8 cellular contexts compared by ENCODE assay signal in genomic region chr1:43172532-43172972, GRCh38. TPM values are rescaled to one million over a fixed set of nuclear protein-coding genes. Genes with fewer than 3 reads are reported as not detected.
A peak's percentile ranks its signal among the peaks of the same experiment; 100 is the strongest.
DNase-seq lines count a peak whose midpoint lies in the region; ATAC-seq, FAIRE-seq and TF ChIP-seq lines count a peak whose summit lies in the region.

No MANE protein-coding gene starts in this region.

- ATAC-seq in HG03103 (IDR thresholded peaks at IDR 0.05; ENCODE audit: low read depth, unreplicated experiment) (peak; percentile 39), HepG2 (peak; percentile 87)

- H3K27ac Mint-ChIP-seq in dendritic cell treated with granulocyte-macrophage colony-stimulating factor and Interleukin-4, amounts not matched to agents 40 ng/mL and 50 ng/mL, for 4 days: peak overlapping the region; percentile 92

- POLR2A ChIA-PET in HepG2 (lab: Yijun Ruan, JAX): interaction anchor here (1.0 to 2.2 kb wide), 3 partner anchors 34 to 477 kb away, joined by 3 to 8 read pairs (median 6); partner anchors contain the start of gene KDM4A

- H3K4me1 ChIP-seq in HepG2 (ENCODE audit: insufficient read depth, low read length): peaks cover 23% of the 10 kb centered on the region

- TF ChIP-seq EP300 in HepG2 (IDR thresholded peaks at IDR 0.05; ENCODE audit: low read depth in 2 of 2, low read length in 2 of 2): no peak
- no peak for TF ChIP-seq EP300 in HepG2 (CRISPR knock-in tag; IDR thresholded peaks at IDR 0.05; ENCODE audit: borderline replicate concordance)

- H3K4me3 ChIP-seq in HepG2 (replicated peaks in 1 of 3; ENCODE audit: insufficient read depth in 1 of 3, low read depth in 2 of 3, low read length in 3 of 3): peak overlapping the region; percentile 79 to 97 (median 87)

- H3K4me2 ChIP-seq in HepG2 (ENCODE audit: low read depth, low read length): peak overlapping the region; percentile 92

- in situ Hi-C loops in HepG2 (cut with HindIII; ENCODE audit: extremely low pct_ligation_motif_present, low pct_unique_long_range_greater_than_20kb): no loop called here

- H3K36me3 ChIP-seq in HepG2 (replicated peaks in 1 of 2; ENCODE audit: control insufficient read depth in 1 of 2, insufficient read depth in 2 of 2, low read length in 2 of 2): peaks cover 8 to 29% of the 10 kb centered on the region in 2 experiments

- intact Hi-C loops in dendritic cell treated with granulocyte-macrophage colony-stimulating factor and Interleukin-4, amounts not matched to agents 40 ng/mL and 50 ng/mL, for 4 days (cut with micrococcal nuclease): no loop called here
- intact Hi-C loops in HepG2 (cut with micrococcal nuclease; ENCODE audit: unreplicated experiment): no loop called here

- TF ChIP-seq POLR2A in HepG2 (IDR thresholded peaks at IDR 0.05; ENCODE audit: insufficient read depth in 1 of 2, low read depth in 2 of 2, low read length in 2 of 2): no peak

- H3K79me2 ChIP-seq in HepG2 (ENCODE audit: insufficient read depth, low read length): peaks cover 20% of the 10 kb centered on the region

- H3K9ac ChIP-seq in HepG2 (ENCODE audit: insufficient read depth, low read depth, low read length): no peak overlapping the region

- WGBS in HepG2 (ENCODE audit: low lambda C conversion rate): 2% methylated on average over 19 of the region's 19 CpGs

- DNase-seq in activated T-cell treated with anti-CD3 and anti-CD28 coated beads for 1 hour (ENCODE audit: low read depth) (peak; percentile 82), NCI-H2196 treated with DMSO at 0.1 percent for 48 hours (lab: John Stamatoyannopoulos, UW; ENCODE audit: unreplicated experiment) (peak; percentile 85), HepG2 (ENCODE audit: low spot score) (peak; percentile 69)
- DNase-seq in activated T-cell treated with anti-CD3 and anti-CD28 coated beads, Interleukin-2, amount 50 U/mL, for 1 hour: no peak
- DNase-seq in activated CD4-positive, CD25-positive, alpha-beta regulatory T cell (lab: John Stamatoyannopoulos, UW): peak; percentile 77 to 85 (median 80)
- peak; percentile 86 for DNase-seq in stimulated activated CD4-positive, alpha-beta T cell treated with anti-CD3 and anti-CD28 coated beads, Interleukin-2, amount 100 ng/mL, for 24 hours

- H2AFZ ChIP-seq in HepG2 (ENCODE audit: low read length): peak overlapping the region; percentile 84

- no peaks in the 10 kb centered on the region for H4K20me1 ChIP-seq in HepG2 (ENCODE audit: insufficient read depth, low read length)

- H3K27me3 ChIP-seq in HepG2 (ENCODE audit: control insufficient read depth in 1 of 2, insufficient read depth in 2 of 2, low read length in 2 of 2): peaks cover 0 to 20% of the 10 kb centered on the region in 2 experiments; a peak in 3 of 5 replicates

- FAIRE-seq in HepG2 (lab: Jason Lieb, UNC): peak; percentile 59

- CTCF ChIA-PET in HepG2 (lab: Yijun Ruan, JAX; ENCODE audit: low intra/inter-chr PET ratio, low total read pairs): no interaction called here

- H3K4me3 Mint-ChIP-seq in dendritic cell treated with granulocyte-macrophage colony-stimulating factor and Interleukin-4, amounts not matched to agents 40 ng/mL and 50 ng/mL, for 4 days: peak overlapping the region; percentile 97

- no peak for TF ChIP-seq CTCF in HepG2 (CRISPR knock-in tag; IDR thresholded peaks at IDR 0.05)

- BruUV-seq in HepG2 (replicated peaks; lab: Mats Ljungman, UMichigan): no TSS peak

- H3K9me3 ChIP-seq in HepG2 (ENCODE audit: low read length): no peaks in the 10 kb centered on the region

- H3K27me3 Mint-ChIP-seq in dendritic cell treated with granulocyte-macrophage colony-stimulating factor and Interleukin-4, amounts not matched to agents 40 ng/mL and 50 ng/mL, for 4 days: peaks cover 27% of the 10 kb centered on the region

- peak overlapping the region; percentile 49 for H3K27ac ChIP-seq in HepG2 (ENCODE audit: extremely low read length, insufficient read depth, low read length)

- H3K4me1 Mint-ChIP-seq in dendritic cell treated with granulocyte-macrophage colony-stimulating factor and Interleukin-4, amounts not matched to agents 40 ng/mL and 50 ng/mL, for 4 days (ENCODE audit: low read depth): peaks cover 12% of the 10 kb centered on the region

- H3K36me3 Mint-ChIP-seq in dendritic cell treated with granulocyte-macrophage colony-stimulating factor and Interleukin-4, amounts not matched to agents 40 ng/mL and 50 ng/mL, for 4 days (ENCODE audit: low read depth): peaks cover 41% of the 10 kb centered on the region

- no peak for TF ChIP-seq RAD21 in HepG2 (CRISPR knock-in tag; IDR thresholded peaks at IDR 0.05)

- H3K9me3 Mint-ChIP-seq in dendritic cell treated with granulocyte-macrophage colony-stimulating factor and Interleukin-4, amounts not matched to agents 40 ng/mL and 50 ng/mL, for 4 days: no peaks in the 10 kb centered on the region

TF ChIP-seq in HepG2, 621 proteins besides CTCF, POLR2A, EP300 and RAD21 (continues in another document):
- TF ChIP-seq E2F1 (CRISPR knock-in tag; IDR thresholded peaks at IDR 0.05) (peak; percentile 70), TBP (CRISPR knock-in tag; IDR thresholded peaks at IDR 0.05) (no peak), POGZ (CRISPR knock-in tag; IDR thresholded peaks at IDR 0.05) (no peak), ZNF282 (IDR thresholded peaks at IDR 0.05; ENCODE audit: partially characterized antibody) (no peak), RCOR2 (CRISPR knock-in tag; IDR thresholded peaks at IDR 0.05) (no peak), MED13 (CRISPR knock-in tag; IDR thresholded peaks at IDR 0.05) (0 out of 2 replicates have a peak, but pooled peaks have one; percentile 28), ZNF543 (CRISPR knock-in tag; IDR thresholded peaks at IDR 0.05) (0 out of 2 replicates have a peak, but pooled peaks have one; percentile 36)

RNA-seq across cellular contexts. Expression of gene CFAP57, which starts 0.4 kb away (rescaled TPM):
- 0.14 TPM in 1 of 2 replicates, not detected in the other for total RNA-seq in HepG2 (2016; rRNA removed; fragmentation: Illumina TruSeq; extraction: Trizol)
- total RNA-seq in HepG2 (2016; cell fraction: cytosol; rRNA removed; fragmentation: Illumina TruSeq; extraction: Trizol; ENCODE audit: low read depth): not detected in 2 replicates
- 0.06 and 0.15 TPM in 2 replicates for total RNA-seq in HepG2 (2016; cell fraction: insoluble cytoplasmic fraction; rRNA removed; fragmentation: Illumina TruSeq; extraction: Trizol)
- 0.09 TPM in 1 of 2 replicates, not detected in the other for total RNA-seq in HepG2 (2016; cell fraction: membrane; rRNA removed; fragmentation: Illumina TruSeq; extraction: Trizol)
- total RNA-seq in HepG2 (2016; cell fraction: nucleus; rRNA removed; fragmentation: Illumina TruSeq; extraction: Trizol): not detected in 2 replicates
- polyA plus RNA-seq in HepG2 (2011; rRNA removed): 0.01 and 0.07 TPM in 2 replicates
- 0.01 and 0.03 TPM in 2 replicates for polyA plus RNA-seq in HepG2 (2011; cell fraction: cytosol; rRNA removed)
- polyA plus RNA-seq in HepG2 (2011; cell fraction: nucleus; rRNA removed): 0.03 TPM in 1 of 2 replicates, not detected in the other
- polyA plus RNA-seq in HepG2 (2012): 0.08 and 0.11 TPM in 2 replicates
- polyA plus RNA-seq in HepG2 (2016; cell fraction: cytosol; fragmentation: Illumina TruSeq; extraction: Trizol; ENCODE audit: low read depth): not detected in 2 replicates
- polyA plus RNA-seq in HepG2 (2016; cell fraction: insoluble cytoplasmic fraction; fragmentation: Illumina TruSeq; extraction: Trizol; ENCODE audit: low read depth): not detected in 2 replicates
- polyA plus RNA-seq in HepG2 (2016; cell fraction: membrane; fragmentation: Illumina TruSeq; extraction: Trizol; ENCODE audit: low read depth): not detected in 2 replicates
- polyA plus RNA-seq in HepG2 (2016; cell fraction: nucleus; fragmentation: Illumina TruSeq; extraction: Trizol; ENCODE audit: insufficient read depth, low read depth): not detected in 2 replicates
- polyA minus RNA-seq in HepG2 (2011; rRNA and poly(A)+ RNA removed; ENCODE audit: low replicate concordance): 0.94 TPM in 1 of 2 replicates, not detected in the other
- polyA minus RNA-seq in HepG2 (2011; cell fraction: cytosol; rRNA and poly(A)+ RNA removed): not detected in 2 replicates
- 0.13 TPM in 1 of 2 replicates, not detected in the other for polyA minus RNA-seq in HepG2 (2011; cell fraction: nucleus; rRNA and poly(A)+ RNA removed)

RNA-seq across cellular contexts. Expression of gene EBNA1BP2, which starts 0.5 kb away (rescaled TPM):
- total RNA-seq in HepG2 (2016; rRNA removed; fragmentation: Illumina TruSeq; extraction: Trizol): 102 and 134 TPM in 2 replicates
- 16.7 and 17.1 TPM in 2 replicates for total RNA-seq in HepG2 (2016; cell fraction: cytosol; rRNA removed; fragmentation: Illumina TruSeq; extraction: Trizol; ENCODE audit: low read depth)
- 105 and 136 TPM in 2 replicates for total RNA-seq in HepG2 (2016; cell fraction: insoluble cytoplasmic fraction; rRNA removed; fragmentation: Illumina TruSeq; extraction: Trizol)
- total RNA-seq in HepG2 (2016; cell fraction: membrane; rRNA removed; fragmentation: Illumina TruSeq; extraction: Trizol): 31.7 and 33.4 TPM in 2 replicates
- 41.1 and 51.6 TPM in 2 replicates for total RNA-seq in HepG2 (2016; cell fraction: nucleus; rRNA removed; fragmentation: Illumina TruSeq; extraction: Trizol)
- 24.7 and 27.1 TPM in 2 replicates for polyA plus RNA-seq in HepG2 (2011; rRNA removed)
- polyA plus RNA-seq in HepG2 (2011; cell fraction: cytosol; rRNA removed): 24.4 and 26.5 TPM in 2 replicates
- 21.8 and 28.1 TPM in 2 replicates for polyA plus RNA-seq in HepG2 (2011; cell fraction: nucleus; rRNA removed)
- 40.9 and 45.7 TPM in 2 replicates for polyA plus RNA-seq in HepG2 (2012)
- polyA plus RNA-seq in HepG2 (2016; cell fraction: cytosol; fragmentation: Illumina TruSeq; extraction: Trizol; ENCODE audit: low read depth): 18.1 TPM in 2 replicates
- 152 and 154 TPM in 2 replicates for polyA plus RNA-seq in HepG2 (2016; cell fraction: insoluble cytoplasmic fraction; fragmentation: Illumina TruSeq; extraction: Trizol; ENCODE audit: low read depth)
- polyA plus RNA-seq in HepG2 (2016; cell fraction: membrane; fragmentation: Illumina TruSeq; extraction: Trizol; ENCODE audit: low read depth): 27.7 and 29.2 TPM in 2 replicates
- 78.7 and 80.9 TPM in 2 replicates for polyA plus RNA-seq in HepG2 (2016; cell fraction: nucleus; fragmentation: Illumina TruSeq; extraction: Trizol; ENCODE audit: insufficient read depth, low read depth)
- polyA minus RNA-seq in HepG2 (2011; rRNA and poly(A)+ RNA removed; ENCODE audit: low replicate concordance): 14.2 and 38.3 TPM in 2 replicates
- 8.6 and 11.5 TPM in 2 replicates for polyA minus RNA-seq in HepG2 (2011; cell fraction: cytosol; rRNA and poly(A)+ RNA removed)
- polyA minus RNA-seq in HepG2 (2011; cell fraction: nucleus; rRNA and poly(A)+ RNA removed): 33.0 and 36.7 TPM in 2 replicates
